In genomic region chr6:41428995-41429417, GRCh38 we compare ENCODE assay signal across 8 cellular contexts.
DNase-seq lines count a peak whose midpoint lies in the region; TF ChIP-seq lines count a peak whose summit lies in the region.

No MANE protein-coding gene starts in this region.

- peak overlapping the region; percentile 75 for H3K27ac Mint-ChIP-seq in progenitor cell of endocrine pancreas

- DNase-seq in GM03348 (ENCODE audit: low spot score) = peak; percentile 88
- DNase-seq in NT2/D1 (ENCODE audit: low read depth, low spot score) = no peak
- DNase-seq in dorsolateral prefrontal cortex = no peak
- DNase-seq in progenitor cell of endocrine pancreas (ENCODE audit: low spot score, unreplicated experiment) = no peak
- no peak for DNase-seq in mucosa of gallbladder (ENCODE audit: low spot score)
- DNase-seq in cerebellar cortex (ENCODE audit: low spot score) = no peak
- DNase-seq in activated gamma-delta T cell (lab: John Stamatoyannopoulos, UW) = no peak
- DNase-seq in amniotic stem cell (lab: John Stamatoyannopoulos, UW) = no peak

- H3K4me1 ChIP-seq in NT2/D1 (ENCODE audit: insufficient read depth, insufficient read length) = peaks cover 18% of the 10 kb centered on the region

- H3K27me3 ChIP-seq in NT2/D1 (ENCODE audit: insufficient read depth, insufficient read length) = peaks cover 57% of the 10 kb centered on the region
- peaks cover 0 to 14% (median 0%) of the 10 kb centered on the region in 45 donors for H3K27me3 ChIP-seq in dorsolateral prefrontal cortex

- H3K4me3 Mint-ChIP-seq in progenitor cell of endocrine pancreas (ENCODE audit: low read depth) = peak overlapping the region; percentile 67

- no peaks in the 10 kb centered on the region for H3K27me3 Mint-ChIP-seq in progenitor cell of endocrine pancreas

- no peak overlapping the region for H3K4me3 ChIP-seq in NT2/D1 (ENCODE audit: insufficient read length, low read depth)
- peak overlapping the region in 39 of 59 donors; percentile 46 to 77 (median 65) for H3K4me3 ChIP-seq in dorsolateral prefrontal cortex

- no peaks in the 10 kb centered on the region for H3K36me3 Mint-ChIP-seq in progenitor cell of endocrine pancreas (ENCODE audit: insufficient read depth)

- no peaks in the 10 kb centered on the region for H3K9me3 Mint-ChIP-seq in progenitor cell of endocrine pancreas (ENCODE audit: low read depth)

- H3K4me1 Mint-ChIP-seq in progenitor cell of endocrine pancreas (ENCODE audit: low read depth) = peaks cover 13% of the 10 kb centered on the region

- peak overlapping the region in 57 of 59 donors; percentile 3 to 96 (median 86) for H3K27ac ChIP-seq in dorsolateral prefrontal cortex

- H3K9me3 ChIP-seq in NT2/D1 (ENCODE audit: insufficient read depth, low read length) = no peaks in the 10 kb centered on the region

- intact Hi-C loops in dorsolateral prefrontal cortex (cut with DNase I) = loop anchor here (5.0 kb wide), 3 partner anchors 73 to 308 kb away; partner anchors contain the start of genes FOXP4 (in 1 of the 2) and TFEB (in 1 of the 2)

- H3K9ac ChIP-seq in NT2/D1 (ENCODE audit: insufficient read length, low read depth) = peak overlapping the region; percentile 32

- no peaks in the 10 kb centered on the region for H3K36me3 ChIP-seq in NT2/D1 (ENCODE audit: insufficient read depth, insufficient read length, low read length)

- TF ChIP-seq CTCF in dorsolateral prefrontal cortex (IDR thresholded peaks at IDR 0.05 in 54 of 56, conservative IDR thresholded peaks at IDR 0.05 in 2 of 56; ENCODE audit: low read depth in 1 of 56, partially characterized antibody in 56 of 56) = no peak
- TF ChIP-seq CTCF in progenitor cell of endocrine pancreas (IDR thresholded peaks at IDR 0.05; ENCODE audit: unreplicated experiment) = no peak
